8 cellular contexts compared by ENCODE assay signal in the genomic region with DNA sequence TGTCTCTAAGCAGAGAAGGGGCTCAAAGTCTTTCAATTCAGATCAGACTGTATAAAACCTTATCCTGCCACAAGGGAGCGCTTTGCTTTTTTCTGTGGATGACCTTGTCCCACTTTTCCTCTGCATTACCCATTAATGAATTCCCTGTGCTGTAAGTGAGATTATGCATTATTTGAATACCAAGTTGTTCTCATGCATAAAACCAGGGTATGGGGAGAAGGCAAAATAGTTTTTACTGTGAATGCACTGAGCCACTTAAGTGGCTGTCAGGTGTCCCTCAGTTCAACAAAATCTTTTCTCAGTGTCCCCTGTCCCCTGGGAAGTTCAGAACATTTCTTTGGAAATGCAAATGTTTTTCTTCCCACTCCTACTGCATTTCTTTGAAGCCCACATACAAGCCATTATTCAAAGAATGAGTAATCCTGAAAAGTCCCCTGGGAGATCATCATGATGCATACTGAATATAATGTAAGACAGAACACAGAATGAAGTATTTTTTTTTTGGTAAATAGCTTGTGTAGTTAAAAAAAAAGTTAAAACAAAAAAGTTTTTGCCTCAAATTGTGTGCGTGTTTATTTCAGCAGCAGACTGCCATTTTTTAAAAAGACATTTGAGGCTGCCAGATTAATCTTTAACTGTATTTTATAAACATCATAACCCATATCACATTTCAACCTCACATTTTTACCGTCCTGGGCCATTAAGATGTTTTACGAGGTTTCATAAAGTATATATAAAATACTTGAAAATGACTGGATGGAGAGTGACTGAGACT.
DNase-seq lines count a peak whose midpoint lies in the region; ATAC-seq and TF ChIP-seq lines count a peak whose summit lies in the region.

No MANE protein-coding gene starts in this region.

- H2BK120ac ChIP-seq in mesendoderm (ENCODE audit: low read depth, low read length), result no peak overlapping the region

- no peaks in the 10 kb centered on the region for H3K79me2 ChIP-seq in mesendoderm (ENCODE audit: control insufficient read depth, insufficient read depth, low read length)

- no peaks in the 10 kb centered on the region for H3K27me3 Mint-ChIP-seq in brain

- H3K9me3 Mint-ChIP-seq in brain, result no peaks in the 10 kb centered on the region

- H3K27ac ChIP-seq in HUES48 (ENCODE audit: low read depth, low read length), result peak overlapping the region; percentile 94
- H3K27ac ChIP-seq in mesendoderm (ENCODE audit: low read depth, low read length), result peak overlapping the region; percentile 60

- H3K4ac ChIP-seq in mesendoderm (ENCODE audit: low read depth, low read length), result no peak overlapping the region

- H4K5ac ChIP-seq in mesendoderm (ENCODE audit: low read length), result no peak overlapping the region

- peak; percentile 59 to 73 for TF ChIP-seq CTCF in brain (conservative IDR thresholded peaks at IDR 0.05)

- no peak overlapping the region for H3K18ac ChIP-seq in mesendoderm (ENCODE audit: low read length)

- peaks cover 45% of the 10 kb centered on the region for H3K4me1 Mint-ChIP-seq in brain

- peak overlapping the region; percentile 46; the same call in 1 of the 2 replicates for H3K9ac ChIP-seq in HUES48 (ENCODE audit: low read depth, low read length)
- H3K9ac ChIP-seq in mesendoderm (ENCODE audit: low read length), result no peak overlapping the region

- no peaks in the 10 kb centered on the region for H3K9me3 ChIP-seq in HUES48 (ENCODE audit: control insufficient read depth, insufficient read depth, low read length)

- H3K27ac Mint-ChIP-seq in brain, result peak overlapping the region in 4 of 5 experiments; percentile 88 to 92 (median 90)

- no peak overlapping the region for H4K8ac ChIP-seq in mesendoderm (ENCODE audit: low read depth, low read length)

- no peaks in the 10 kb centered on the region for H3K27me3 ChIP-seq in HUES48 (ENCODE audit: control insufficient read depth, insufficient read depth, low read length)
- H3K27me3 ChIP-seq in mesendoderm (ENCODE audit: insufficient read depth, low read length, poor library complexity), result no peaks in the 10 kb centered on the region

- DNase-seq in DMS53 (lab: John Stamatoyannopoulos, UW), result peak; percentile 68
- DNase-seq in mesendoderm, result peak; percentile 89
- no peak for DNase-seq in NOMO-1 treated with DMSO at 0.1 percent for 48 hours (lab: John Stamatoyannopoulos, UW; ENCODE audit: unreplicated experiment)
- no peak for DNase-seq in activated CD4-positive, alpha-beta T cell treated with anti-CD3 and anti-CD28 coated beads, Interleukin-2, amount 50 U/mL, for 4 hours
- no peak for DNase-seq in AG20443 (ENCODE audit: low spot score)

- no peak overlapping the region for H2BK15ac ChIP-seq in mesendoderm (replicated peaks; ENCODE audit: low read depth)

- H3K4me2 ChIP-seq in mesendoderm (ENCODE audit: low read length), result no peak overlapping the region

- H3K36me3 Mint-ChIP-seq in brain, result no peaks in the 10 kb centered on the region

- no peak overlapping the region for H2AK5ac ChIP-seq in mesendoderm (ENCODE audit: low read length)

- no peak overlapping the region for H3K23ac ChIP-seq in mesendoderm (ENCODE audit: low read length)

- H3K4me3 ChIP-seq in HUES48 (ENCODE audit: low read depth, low read length), result peak overlapping the region; percentile 34; the same call in 1 of the 2 replicates
- no peak overlapping the region for H3K4me3 ChIP-seq in mesendoderm (ENCODE audit: low read length)

- WGBS in mesendoderm (ENCODE audit: extremely low coverage, insufficient coverage, low lambda C conversion rate), result no CpG with 5 or more reads among the region's 4 CpGs

- H3K4me1 ChIP-seq in HUES48 (ENCODE audit: control insufficient read depth, insufficient read depth, low read length), result peaks cover 38% of the 10 kb centered on the region
- peaks cover 4% of the 10 kb centered on the region for H3K4me1 ChIP-seq in mesendoderm (ENCODE audit: control insufficient read depth, low read depth, low read length)

- H3K36me3 ChIP-seq in HUES48 (ENCODE audit: control insufficient read depth, insufficient read depth, low read length), result no peaks in the 10 kb centered on the region
- no peaks in the 10 kb centered on the region for H3K36me3 ChIP-seq in mesendoderm (ENCODE audit: control insufficient read depth, insufficient read depth, low read length)

- H2BK5ac ChIP-seq in mesendoderm (ENCODE audit: low read length), result no peak overlapping the region

- no peaks in the 10 kb centered on the region for H3K79me1 ChIP-seq in mesendoderm (ENCODE audit: low read length)

- no peak for ATAC-seq in GM21367 (IDR thresholded peaks at IDR 0.05; ENCODE audit: unreplicated experiment)

- no peak overlapping the region for H3K56ac ChIP-seq in mesendoderm (ENCODE audit: low read length)

- peak overlapping the region in 3 of 5 experiments; percentile 18 to 60 (median 25) for H3K4me3 Mint-ChIP-seq in brain

Comparison
In these comparisons a context has a peak if more than half of its experiments do, and no peak if none do; other contexts are left out.
1. DNase-seq: peak in DMS53 (single experiment) and mesendoderm (single experiment); none in NOMO-1 treated with DMSO at 0.1 percent for 48 hours (single experiment), activated CD4-positive, alpha-beta T cell treated with anti-CD3 and anti-CD28 coated beads, Interleukin-2, amount 50 U/mL, for 4 hours (0 of 2) and AG20443 (single experiment).